1 cellular context compared by ENCODE assay signal in genomic region chr3:177336841-177337430, GRCh38.
TF ChIP-seq lines count a peak whose summit lies in the region.

No MANE protein-coding gene starts in this region.

TF ChIP-seq in GM23338, 12 proteins besides CTCF, POLR2A, EP300 and RAD21 (continued from another document):
- TF ChIP-seq REST (IDR thresholded peaks at IDR 0.05; ENCODE audit: unreplicated experiment): no peak
- TF ChIP-seq ZNF114 (CRISPR knock-in tag; IDR thresholded peaks at IDR 0.05): no peak
- TF ChIP-seq, protein P1, sequence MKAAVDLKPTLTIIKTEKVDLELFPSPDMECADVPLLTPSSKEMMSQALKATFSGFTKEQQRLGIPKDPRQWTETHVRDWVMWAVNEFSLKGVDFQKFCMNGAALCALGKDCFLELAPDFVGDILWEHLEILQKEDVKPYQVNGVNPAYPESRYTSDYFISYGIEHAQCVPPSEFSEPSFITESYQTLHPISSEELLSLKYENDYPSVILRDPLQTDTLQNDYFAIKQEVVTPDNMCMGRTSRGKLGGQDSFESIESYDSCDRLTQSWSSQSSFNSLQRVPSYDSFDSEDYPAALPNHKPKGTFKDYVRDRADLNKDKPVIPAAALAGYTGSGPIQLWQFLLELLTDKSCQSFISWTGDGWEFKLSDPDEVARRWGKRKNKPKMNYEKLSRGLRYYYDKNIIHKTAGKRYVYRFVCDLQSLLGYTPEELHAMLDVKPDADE (IDR thresholded peaks at IDR 0.05): no peak
- no peak for TF ChIP-seq POLR2AphosphoS5 (IDR thresholded peaks at IDR 0.05; ENCODE audit: low read depth)
- no peak for TF ChIP-seq STAT1 (IDR thresholded peaks at IDR 0.05; ENCODE audit: unreplicated experiment)
- no peak for TF ChIP-seq JUNB (IDR thresholded peaks at IDR 0.05; ENCODE audit: unreplicated experiment)
- no peak for TF ChIP-seq NANOG (IDR thresholded peaks at IDR 0.05; ENCODE audit: borderline replicate concordance)
